1 cellular context compared by ENCODE assay signal in the genomic region with DNA sequence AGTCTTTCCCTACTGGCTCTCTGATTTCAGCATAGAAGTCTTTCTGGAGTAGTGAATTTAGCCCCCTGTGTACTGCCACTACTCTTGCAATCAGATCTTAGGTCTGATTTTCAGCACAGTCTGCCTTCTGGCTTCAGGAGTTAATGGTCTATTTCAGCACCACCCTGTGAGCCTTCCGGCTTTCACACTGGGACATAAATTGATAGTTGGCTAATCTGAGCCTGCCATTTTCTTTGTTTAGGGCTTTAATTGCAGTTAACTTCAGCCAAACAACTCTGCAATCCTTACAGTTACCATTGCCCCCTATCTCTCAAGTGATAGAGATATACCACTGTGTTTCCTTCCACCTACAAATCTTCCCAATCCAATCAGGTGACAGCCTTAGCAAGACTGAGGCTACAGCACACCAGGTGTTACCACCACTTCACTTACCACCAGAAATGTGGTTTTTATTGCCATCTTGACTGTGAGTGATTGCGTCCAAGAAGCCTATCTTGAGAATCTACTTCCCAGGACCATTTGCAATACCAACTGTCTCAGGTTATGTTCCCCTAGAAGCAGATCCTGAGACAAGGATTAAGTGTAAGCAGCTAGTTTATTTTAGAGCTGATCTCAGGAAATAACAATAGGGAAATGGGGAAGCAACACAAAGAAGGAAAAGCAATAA.
TF ChIP-seq lines count a peak whose summit lies in the region.

No MANE protein-coding gene starts in this region.

TF ChIP-seq in K562, 482 proteins besides CTCF, POLR2A, EP300 and RAD21:
- TF ChIP-seq, protein P1, sequence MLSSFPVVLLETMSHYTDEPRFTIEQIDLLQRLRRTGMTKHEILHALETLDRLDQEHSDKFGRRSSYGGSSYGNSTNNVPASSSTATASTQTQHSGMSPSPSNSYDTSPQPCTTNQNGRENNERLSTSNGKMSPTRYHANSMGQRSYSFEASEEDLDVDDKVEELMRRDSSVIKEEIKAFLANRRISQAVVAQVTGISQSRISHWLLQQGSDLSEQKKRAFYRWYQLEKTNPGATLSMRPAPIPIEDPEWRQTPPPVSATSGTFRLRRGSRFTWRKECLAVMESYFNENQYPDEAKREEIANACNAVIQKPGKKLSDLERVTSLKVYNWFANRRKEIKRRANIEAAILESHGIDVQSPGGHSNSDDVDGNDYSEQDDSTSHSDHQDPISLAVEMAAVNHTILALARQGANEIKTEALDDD (IDR thresholded peaks at IDR 0.05) = 0 out of 2 replicates have a peak, but pooled peaks have one; percentile 39
- TF ChIP-seq, protein P2, sequence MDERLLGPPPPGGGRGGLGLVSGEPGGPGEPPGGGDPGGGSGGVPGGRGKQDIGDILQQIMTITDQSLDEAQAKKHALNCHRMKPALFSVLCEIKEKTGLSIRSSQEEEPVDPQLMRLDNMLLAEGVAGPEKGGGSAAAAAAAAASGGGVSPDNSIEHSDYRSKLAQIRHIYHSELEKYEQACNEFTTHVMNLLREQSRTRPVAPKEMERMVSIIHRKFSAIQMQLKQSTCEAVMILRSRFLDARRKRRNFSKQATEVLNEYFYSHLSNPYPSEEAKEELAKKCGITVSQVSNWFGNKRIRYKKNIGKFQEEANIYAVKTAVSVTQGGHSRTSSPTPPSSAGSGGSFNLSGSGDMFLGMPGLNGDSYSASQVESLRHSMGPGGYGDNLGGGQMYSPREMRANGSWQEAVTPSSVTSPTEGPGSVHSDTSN (CRISPR knock-in tag; IDR thresholded peaks at IDR 0.05; ENCODE audit: low read depth) = no peak
- TF ChIP-seq, protein P2 (tag; conservative IDR thresholded peaks at IDR 0.05; ENCODE audit: low read depth) = 0 out of 2 replicates have a peak, but pooled peaks have one; percentile 34
- TF ChIP-seq ZNF717 (CRISPR knock-in tag; IDR thresholded peaks at IDR 0.05) = no peak
- TF ChIP-seq HMG20B (CRISPR knock-in tag; IDR thresholded peaks at IDR 0.05) = no peak
- no peak for TF ChIP-seq POLR2G (IDR thresholded peaks at IDR 0.05; ENCODE audit: low read depth, low read length)
